Comparison of ENCODE assay signal across 10 cellular contexts in genomic region chr12:131607658-131608447, GRCh38.
DNase-seq lines count a peak whose midpoint lies in the region; ATAC-seq and TF ChIP-seq lines count a peak whose summit lies in the region.
"Had no signal": no experiment of that assay in that cellular context is flagged by ENCODE, and none has a peak within 500 bp of the region (broad histone marks: within the 10 kb centered on the region; RNA-seq: fewer than 3 reads in every experiment).

No MANE protein-coding gene starts in this region.

- H3K36me3 Mint-ChIP-seq in T-helper 17 cell (ENCODE audit: low read depth) = no peaks in the 10 kb centered on the region

- peak overlapping the region; percentile 62 for H3K4me2 ChIP-seq in BLaER1

- H3K4me1 ChIP-seq in BLaER1 = peaks cover 51% of the 10 kb centered on the region

- no peak for TF ChIP-seq CTCF in omental fat pad (IDR thresholded peaks at IDR 0.05)

- H3K27me3 ChIP-seq in BLaER1 = peaks cover 35% of the 10 kb centered on the region

- H4K20me1 ChIP-seq in BLaER1 = no peaks in the 10 kb centered on the region

- H3K4me3 ChIP-seq in BLaER1 = no peak overlapping the region

- peak overlapping the region; percentile 94 for H3K27ac Mint-ChIP-seq in T-helper 17 cell

- H3K27me3 Mint-ChIP-seq in T-helper 17 cell = no peaks in the 10 kb centered on the region

- no peak overlapping the region for H3K27ac ChIP-seq in BLaER1

- H3K36me3 ChIP-seq in BLaER1 = no peaks in the 10 kb centered on the region

- peaks cover 40% of the 10 kb centered on the region for H3K4me1 Mint-ChIP-seq in T-helper 17 cell

- ATAC-seq in GM18909 (IDR thresholded peaks at IDR 0.05; ENCODE audit: poor library complexity, unreplicated experiment) = peak; percentile 83
- ATAC-seq in HG02870 (IDR thresholded peaks at IDR 0.05; ENCODE audit: unreplicated experiment) = peak; percentile 84
- no peak for ATAC-seq in T-helper 17 cell
- ATAC-seq in omental fat pad (ENCODE audit: low FRiP score) = no peak

- peak overlapping the region; percentile 65 for H3K4me3 Mint-ChIP-seq in T-helper 17 cell

- H3K9me3 ChIP-seq in BLaER1 = no peaks in the 10 kb centered on the region
- no peaks in the 10 kb centered on the region for H3K9me3 ChIP-seq in T-helper 17 cell (ENCODE audit: control insufficient read depth, low read length, poor library complexity, severe bottlenecking)

- DNase-seq in T-helper 17 cell = no peak
- DNase-seq in omental fat pad (ENCODE audit: low spot score) = no peak
- DNase-seq in amygdala (lab: John Stamatoyannopoulos, UW) = no peak
- no peak for DNase-seq in NCI-H82 treated with DMSO at 0.1 percent for 48 hours (lab: John Stamatoyannopoulos, UW; ENCODE audit: unreplicated experiment)
- DNase-seq in GF-D8 (lab: John Stamatoyannopoulos, UW) = no peak
- DNase-seq: Kasumi-1, mesendoderm had no signal

- no peak overlapping the region for H3K9ac ChIP-seq in BLaER1

Comparison
In these comparisons a context has a peak if more than half of its experiments do, and no peak if none do; other contexts are left out.
1. ATAC-seq: peak in GM18909 (single experiment) and HG02870 (single experiment); none in T-helper 17 cell (single experiment) and omental fat pad (single experiment).